22 cellular contexts compared by ENCODE assay signal in the genomic region with DNA sequence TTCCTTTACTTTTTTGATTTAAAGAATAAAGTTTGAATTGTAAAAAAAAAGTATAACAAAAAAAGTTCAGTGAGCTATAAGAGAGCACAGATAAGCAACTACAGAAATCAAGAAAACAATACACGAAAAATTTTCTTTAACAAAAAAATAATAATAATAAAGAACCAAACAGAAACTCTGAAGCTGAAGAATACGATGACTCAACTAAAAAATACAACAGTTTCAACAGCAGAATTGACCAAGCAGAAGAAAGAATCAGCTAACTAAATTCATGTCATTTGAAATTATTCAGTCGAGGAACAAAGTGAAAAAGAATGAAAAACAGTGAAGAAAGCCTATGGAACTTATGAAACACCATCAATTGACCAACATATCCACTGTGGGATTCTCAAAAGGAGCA.
DNase-seq lines count a peak whose midpoint lies in the region; ATAC-seq, FAIRE-seq and TF ChIP-seq lines count a peak whose summit lies in the region.
"Had no signal": no experiment of that assay in that cellular context is flagged by ENCODE, and none has a peak within 500 bp of the region (broad histone marks: within the 10 kb centered on the region; RNA-seq: fewer than 3 reads in every experiment).

No MANE protein-coding gene starts in this region.

- H4K20me1 ChIP-seq in HepG2 (ENCODE audit: insufficient read depth, low read length): no peaks in the 10 kb centered on the region
- no peaks in the 10 kb centered on the region for H4K20me1 ChIP-seq in K562 (replicated peaks; ENCODE audit: control insufficient read depth, insufficient read depth, low read length)
- H4K20me1 ChIP-seq: BLaER1 treated with 17β-estradiol and CSF1 and Interleukin-3, amounts not matched to agents 10 nM and 100 nM had no signal

- TF ChIP-seq RAD21 in HepG2 (CRISPR knock-in tag; IDR thresholded peaks at IDR 0.05) (no peak), K562 (CRISPR knock-in tag; conservative IDR thresholded peaks at IDR 0.05 in 1 of 2, IDR thresholded peaks at IDR 0.05 in 1 of 2) (no peak)

- no peak overlapping the region for H2AFZ ChIP-seq in HepG2 (ENCODE audit: low read length)
- H2AFZ ChIP-seq in K562 (ENCODE audit: low read depth, low read length): no peak overlapping the region

- H3K79me2 ChIP-seq in HepG2 (ENCODE audit: insufficient read depth, low read length) (no peaks in the 10 kb centered on the region), K562 (ENCODE audit: control insufficient read depth, insufficient read depth, low read length) (no peaks in the 10 kb centered on the region)

- in situ Hi-C loops in HepG2 (cut with HindIII; ENCODE audit: extremely low pct_ligation_motif_present, low pct_unique_long_range_greater_than_20kb): no loop called here
- in situ Hi-C loops in K562 (cut with MboI): no loop called here

- H3K4me2 ChIP-seq in HepG2 (ENCODE audit: low read depth, low read length): no peak overlapping the region
- H3K4me2 ChIP-seq in K562 (ENCODE audit: insufficient read depth, low read length): no peak overlapping the region
- H3K4me2 ChIP-seq: BLaER1 treated with 17β-estradiol and CSF1 and Interleukin-3, amounts not matched to agents 10 nM and 100 nM had no signal

- ATAC-seq in HepG2 (no peak), right lobe of liver (no peak), K562 (no peak), psoas muscle (no peak)
- ATAC-seq: CD8-positive, alpha-beta T cell; GM12878 had no signal

- no peak overlapping the region for H3K9ac ChIP-seq in HepG2 (ENCODE audit: insufficient read depth, low read depth, low read length)
- no peak overlapping the region for H3K9ac ChIP-seq in K562 (ENCODE audit: insufficient read depth in 1 of 2, low read depth in 2 of 2, low read length in 2 of 2)
- no peak overlapping the region for H3K9ac ChIP-seq in kidney (ENCODE audit: low read length in 2 of 2)
- H3K9ac ChIP-seq: BLaER1 treated with 17β-estradiol and CSF1 and Interleukin-3, amounts not matched to agents 10 nM and 100 nM had no signal

- TF ChIP-seq EP300 in HepG2 (IDR thresholded peaks at IDR 0.05; ENCODE audit: low read depth in 2 of 2, low read length in 2 of 2) (no peak), HepG2 (CRISPR knock-in tag; IDR thresholded peaks at IDR 0.05; ENCODE audit: borderline replicate concordance) (no peak), K562 (IDR thresholded peaks at IDR 0.05; ENCODE audit: low read length) (no peak)

- H3K9me3 ChIP-seq in HepG2 (ENCODE audit: low read length) (no peaks in the 10 kb centered on the region), right lobe of liver (no peaks in the 10 kb centered on the region), K562 (replicated peaks; ENCODE audit: control insufficient read depth, insufficient read depth, low read depth, low read length) (no peaks in the 10 kb centered on the region), kidney (ENCODE audit: control insufficient read depth in 1 of 2, low read length in 2 of 2) (no peaks in the 10 kb centered on the region), psoas muscle (no peaks in the 10 kb centered on the region)
- H3K9me3 ChIP-seq: Caco-2 had no signal

- H3K27me3 ChIP-seq in HepG2 (ENCODE audit: control insufficient read depth in 1 of 2, insufficient read depth in 2 of 2, low read length in 2 of 2) (no peaks in the 10 kb centered on the region), right lobe of liver (no peaks in the 10 kb centered on the region), K562 (ENCODE audit: control insufficient read depth in 2 of 2, insufficient read depth in 2 of 2, low read length in 2 of 2) (no peaks in the 10 kb centered on the region), psoas muscle (ENCODE audit: insufficient read depth in 3 of 3, low read length in 2 of 3) (no peaks in the 10 kb centered on the region)
- H3K27me3 ChIP-seq: BLaER1 treated with 17β-estradiol and CSF1 and Interleukin-3, amounts not matched to agents 10 nM and 100 nM had no signal

- TF ChIP-seq CTCF in HepG2 (CRISPR knock-in tag; IDR thresholded peaks at IDR 0.05): no peak
- TF ChIP-seq CTCF in right lobe of liver (IDR thresholded peaks at IDR 0.05): no peak
- no peak for TF ChIP-seq CTCF in K562 (IDR thresholded peaks at IDR 0.05 in 2 of 3, conservative IDR thresholded peaks at IDR 0.05 in 1 of 3; ENCODE audit: insufficient read depth in 2 of 3, low read depth in 1 of 3, low read length in 3 of 3)
- TF ChIP-seq CTCF in kidney (IDR thresholded peaks at IDR 0.05; ENCODE audit: borderline replicate concordance, extremely low read depth, insufficient read depth): no peak
- TF ChIP-seq CTCF in psoas muscle (IDR thresholded peaks at IDR 0.05): no peak

- no peak for DNase-seq in HepG2 (ENCODE audit: low spot score)
- no peak for DNase-seq in right lobe of liver
- DNase-seq in K562 (ENCODE audit: extremely low read depth in 1 of 4, low spot score in 3 of 4): no peak
- no peak for DNase-seq in kidney
- no peak for DNase-seq in NCI-H2081 treated with DMSO at 0.1 percent for 48 hours (lab: John Stamatoyannopoulos, UW)
- no peak for DNase-seq in psoas muscle
- DNase-seq in NCI-H1105 treated with DMSO at 0.1 percent for 48 hours (lab: John Stamatoyannopoulos, UW): no peak
- DNase-seq: AML-193; Caco-2; Calu3; CD4-positive, alpha-beta T cell; CD8-positive, alpha-beta T cell; DMS79 treated with DMSO at 0.1 percent for 48 hours; GDM1 had no signal

- no peaks in the 10 kb centered on the region for H3K9me1 ChIP-seq in K562 (ENCODE audit: control insufficient read depth, insufficient read depth, low read length)

- POLR2A ChIA-PET in HepG2 (lab: Yijun Ruan, JAX) (no interaction called here), K562 (lab: Yijun Ruan, JAX) (no interaction called here)

- H3K4me1 ChIP-seq in HepG2 (ENCODE audit: insufficient read depth, low read length): no peaks in the 10 kb centered on the region
- H3K4me1 ChIP-seq in right lobe of liver: no peaks in the 10 kb centered on the region
- no peaks in the 10 kb centered on the region; a peak in 1 of 5 replicates for H3K4me1 ChIP-seq in K562 (replicated peaks in 1 of 2; ENCODE audit: control insufficient read depth in 2 of 2, insufficient read depth in 2 of 2, low read length in 2 of 2)
- H3K4me1 ChIP-seq in kidney (ENCODE audit: control insufficient read depth in 1 of 2, insufficient read depth in 1 of 2, low read depth in 1 of 2, low read length in 2 of 2): no peaks in the 10 kb centered on the region
- H3K4me1 ChIP-seq in psoas muscle: no peaks in the 10 kb centered on the region
- H3K4me1 ChIP-seq: Caco-2 had no signal

- H3K27ac ChIP-seq in HepG2 (ENCODE audit: extremely low read length, insufficient read depth, low read length) (no peak overlapping the region), right lobe of liver (no peak overlapping the region), K562 (ENCODE audit: extremely low read depth, low read depth, low read length) (no peak overlapping the region), kidney (ENCODE audit: low read depth in 2 of 2, low read length in 2 of 2) (no peak overlapping the region), psoas muscle (no peak overlapping the region)
- H3K27ac ChIP-seq: 22Rv1; BLaER1 treated with 17β-estradiol and CSF1 and Interleukin-3, amounts not matched to agents 10 nM and 100 nM; C4-2B had no signal

- no peak for FAIRE-seq in HepG2 (lab: Jason Lieb, UNC)
- FAIRE-seq in G401.6 (lab: Jason Lieb, UNC): peak; percentile 77
- no peak for FAIRE-seq in K562 (lab: Jason Lieb, UNC)
- FAIRE-seq in kidney (lab: Jason Lieb, UNC): peak; percentile 49
- FAIRE-seq: D721Med, GM12878, GM12892, GM18507 had no signal

- H3K36me3 ChIP-seq in HepG2 (replicated peaks in 1 of 2; ENCODE audit: control insufficient read depth in 1 of 2, insufficient read depth in 2 of 2, low read length in 2 of 2) (no peaks in the 10 kb centered on the region), right lobe of liver (no peaks in the 10 kb centered on the region), K562 (ENCODE audit: control insufficient read depth, insufficient read depth, low read length) (no peaks in the 10 kb centered on the region), kidney (ENCODE audit: control insufficient read depth in 1 of 2, insufficient read depth in 2 of 2, low read length in 2 of 2) (no peaks in the 10 kb centered on the region), psoas muscle (ENCODE audit: insufficient read depth in 1 of 2, low read depth in 1 of 2) (no peaks in the 10 kb centered on the region)
- H3K36me3 ChIP-seq: BLaER1 treated with 17β-estradiol and CSF1 and Interleukin-3, amounts not matched to agents 10 nM and 100 nM had no signal

- TF ChIP-seq POLR2A in HepG2 (IDR thresholded peaks at IDR 0.05; ENCODE audit: insufficient read depth in 1 of 2, low read depth in 2 of 2, low read length in 2 of 2) (no peak), right lobe of liver (IDR thresholded peaks at IDR 0.05) (no peak), K562 (conservative IDR thresholded peaks at IDR 0.05) (no peak)

- intact Hi-C loops in HepG2 (cut with micrococcal nuclease; ENCODE audit: unreplicated experiment): no loop called here
- intact Hi-C loops in right lobe of liver (cut with DNase I): no loop called here
- intact Hi-C loops in K562 (cut with micrococcal nuclease): no loop called here
- intact Hi-C loops in kidney (cut with DNase I): no loop called here
- intact Hi-C loops in psoas muscle (cut with DNase I): no loop called here

- 3% methylated on average over 3 of the region's 3 CpGs for WGBS in HepG2 (ENCODE audit: low lambda C conversion rate)
- WGBS in right lobe of liver (ENCODE audit: insufficient coverage, low coverage, low lambda C conversion rate, missing lambda C conversion rate): 81% methylated on average over 3 of the region's 3 CpGs
- WGBS in K562 (ENCODE audit: insufficient coverage, low coverage, missing lambda C conversion rate): 0% methylated on average over 3 of the region's 3 CpGs
- 85 to 96% (median 92%) methylated on average over 3 of the region's 3 CpGs for WGBS in psoas muscle, 3 donors

- H3K4me3 ChIP-seq in HepG2 (replicated peaks in 1 of 3; ENCODE audit: insufficient read depth in 1 of 3, low read depth in 2 of 3, low read length in 3 of 3) (no peak overlapping the region), right lobe of liver (no peak overlapping the region), K562 (no peak overlapping the region), kidney (ENCODE audit: low read length in 2 of 2) (no peak overlapping the region), psoas muscle (no peak overlapping the region)
- H3K4me3 ChIP-seq: BLaER1 treated with 17β-estradiol and CSF1 and Interleukin-3, amounts not matched to agents 10 nM and 100 nM; GM12878 had no signal

- no TSS peak for BruUV-seq in HepG2 (replicated peaks; lab: Mats Ljungman, UMichigan)
- no TSS peak for BruUV-seq in K562 (replicated peaks; lab: Mats Ljungman, UMichigan)

- CTCF ChIA-PET in HepG2 (lab: Yijun Ruan, JAX; ENCODE audit: low intra/inter-chr PET ratio, low total read pairs): no interaction called here
- CTCF ChIA-PET in K562 (lab: Yijun Ruan, JAX; ENCODE audit: low intra/inter-chr PET ratio): no interaction called here

TF ChIP-seq in HepG2, 621 proteins besides CTCF, POLR2A, EP300 and RAD21 (continues in another document):
- TF ChIP-seq ZNF121 (CRISPR knock-in tag; IDR thresholded peaks at IDR 0.05) (no peak), MAFK (conservative IDR thresholded peaks at IDR 0.05 in 1 of 2, IDR thresholded peaks at IDR 0.05 in 1 of 2; ENCODE audit: low read length in 2 of 2) (peak; percentile 51 to 54; a peak in 3 of 4 replicates)

TF ChIP-seq in K562, 482 proteins besides CTCF, POLR2A, EP300 and RAD21 (continues in another document):
- TF ChIP-seq ZNF316 (IDR thresholded peaks at IDR 0.05) (peak; percentile 87), MAFG (tag; conservative IDR thresholded peaks at IDR 0.05) (0 out of 2 replicates have a peak, but pooled peaks have one; percentile 43)

Comparison
In these comparisons a context has a peak if more than half of its experiments do, and no peak if none do; other contexts are left out.
1. Of the 241 proteins assayed by ChIP-seq in both HepG2 and K562: peak only in HepG2: MAFF and MAFK; only in K562: MAFG; in both: none; in neither: 238.